ENCODE assay signal across 8 cellular contexts in genomic region chr6:132279592-132280139, GRCh38.
DNase-seq lines count a peak whose midpoint lies in the region; ATAC-seq lines count a peak whose summit lies in the region.

No MANE protein-coding gene starts in this region.

- H3K27ac Mint-ChIP-seq in activated CD4-positive, alpha-beta T cell treated with anti-CD3 and anti-CD28 coated beads for 36 hours: peak overlapping the region; percentile 40

- peak overlapping the region; percentile 60 for H3K4me3 Mint-ChIP-seq in activated CD4-positive, alpha-beta T cell treated with anti-CD3 and anti-CD28 coated beads for 36 hours

- H3K36me3 Mint-ChIP-seq in activated CD4-positive, alpha-beta T cell treated with anti-CD3 and anti-CD28 coated beads for 36 hours (ENCODE audit: low read depth): no peaks in the 10 kb centered on the region

- ATAC-seq in GM18909 (IDR thresholded peaks at IDR 0.05; ENCODE audit: poor library complexity, unreplicated experiment): peak; percentile 90
- peak; percentile 93 for ATAC-seq in HG03196 (IDR thresholded peaks at IDR 0.05; ENCODE audit: unreplicated experiment)
- ATAC-seq in activated CD4-positive, alpha-beta T cell treated with anti-CD3 and anti-CD28 coated beads for 36 hours: peak; percentile 86
- ATAC-seq in left lobe of liver: peak; percentile 99

- POLR2A ChIA-PET in activated CD4-positive, alpha-beta T cell treated with anti-CD3 and anti-CD28 coated beads for 36 hours (lab: Charles Lee): interaction anchor here (0.7 kb wide), 1 partner anchor 233 kb away, joined by 3 read pairs; the partner anchor contains the start of gene STX7

- H3K9me3 Mint-ChIP-seq in activated CD4-positive, alpha-beta T cell treated with anti-CD3 and anti-CD28 coated beads for 36 hours (ENCODE audit: low read depth): no peaks in the 10 kb centered on the region

- CTCF ChIA-PET in activated CD4-positive, alpha-beta T cell treated with anti-CD3 and anti-CD28 coated beads for 36 hours (lab: Charles Lee): interaction anchor here (0.5 to 6.1 kb wide), 69 partner anchors 10 to 685 kb away, joined by 3 to 228 read pairs (median 4); partner anchors contain the start of gene STX7

- intact Hi-C loops in activated CD4-positive, alpha-beta T cell treated with anti-CD3 and anti-CD28 coated beads for 36 hours (cut with DNase I, micrococcal nuclease): loop anchor here (1.0 to 5.0 kb wide), 3 partner anchors 19 to 362 kb away; no protein-coding TSS in a partner anchor

- peak; percentile 84 to 88 for DNase-seq in AML-193 (lab: John Stamatoyannopoulos, UW)
- peak; percentile 50 to 76 for DNase-seq in NCI-H446 (lab: John Stamatoyannopoulos, UW)
- DNase-seq in activated CD4-positive, alpha-beta T cell treated with anti-CD3 and anti-CD28 coated beads for 36 hours: peak; percentile 85
- peak; percentile 73 for DNase-seq in dedifferentiated amniotic fluid mesenchymal stem cell (ENCODE audit: extremely low spot score)
- peak; percentile 66 for DNase-seq in left lobe of liver (ENCODE audit: low spot score)
- peak; percentile 78 to 81 for DNase-seq in stimulated activated CD4-positive, alpha-beta T cell treated with anti-CD3 and anti-CD28 coated beads, Interleukin-2, amount 100 ng/mL, for 24 hours

- peaks cover 16% of the 10 kb centered on the region for H3K27me3 Mint-ChIP-seq in activated CD4-positive, alpha-beta T cell treated with anti-CD3 and anti-CD28 coated beads for 36 hours

- H3K4me1 Mint-ChIP-seq in activated CD4-positive, alpha-beta T cell treated with anti-CD3 and anti-CD28 coated beads for 36 hours: no peaks in the 10 kb centered on the region

Comparison
In these comparisons a context has a peak if more than half of its experiments do, and no peak if none do; other contexts are left out.
1. Peak in every context shown above with its lines: DNase-seq and ATAC-seq.